31 cellular contexts compared by ENCODE assay signal in genomic region chr11:114684636-114685035, GRCh38. TPM values are rescaled to one million over a fixed set of nuclear protein-coding genes. Genes with fewer than 3 reads are reported as not detected.
"Had no signal": no experiment of that assay in that cellular context is flagged by ENCODE, and none has a peak within 500 bp of the region (broad histone marks: within the 10 kb centered on the region; RNA-seq: fewer than 3 reads in every experiment).

No MANE protein-coding gene starts in this region.

- H3K27ac ChIP-seq: adrenal gland, body of pancreas, breast epithelium, Peyer's patch, SJSA1 had no signal

- H3K9me3 ChIP-seq: adrenal gland, body of pancreas, Peyer's patch, SJSA1 had no signal

- FAIRE-seq: astrocyte, K562, TTC549 had no signal

- H3K9me2 ChIP-seq: SK-N-SH had no signal

- H3K27me3 ChIP-seq: adrenal gland, body of pancreas, breast epithelium, Peyer's patch, SJSA1 had no signal

- ATAC-seq: activated naive CD4-positive, alpha-beta T cell treated with anti-CD3 and anti-CD28 coated beads, Interleukin-2, amount 50 U/mL, for 72 hours; activated T-cell treated with anti-CD3 and anti-CD28 coated beads, Interleukin-2, amount 50 U/mL, for 4 hours; body of pancreas; K562; PC-3 had no signal

- H3K9ac ChIP-seq: SK-N-SH had no signal

- H3K36me3 ChIP-seq: adrenal gland, breast epithelium, Peyer's patch, SJSA1 had no signal

- H3K4me2 ChIP-seq: SK-N-SH had no signal

- H3K4me3 ChIP-seq: adrenal gland, body of pancreas, breast epithelium, K562, Peyer's patch, SJSA1 had no signal

- DNase-seq: activated CD4-positive, alpha-beta memory T cell treated with anti-CD3 and anti-CD28 coated beads for 36 hours; activated CD4-positive, alpha-beta T cell treated with anti-CD3 and anti-CD28 coated beads for 4 hours; activated CD4-positive, alpha-beta T cell treated with anti-CD3 and anti-CD28 coated beads, Interleukin-2, amount 50 U/mL, for 1 hour; activated CD8-positive, alpha-beta memory T cell treated with anti-CD3 and anti-CD28 coated beads, Interleukin-2, amount 50 U/mL, for 4 hours; activated gamma-delta T cell treated with Interleukin-2 at 50 U/mL for 16 hours; activated naive CD4-positive, alpha-beta T cell treated with anti-CD3 and anti-CD28 coated beads for 36 hours; activated T-cell treated with anti-CD3 and anti-CD28 coated beads for 4 hours; activated T-cell treated with anti-CD3 and anti-CD28 coated beads, Interleukin-2, amount 50 U/mL, for 4 hours; adrenal gland; body of pancreas; caudate nucleus; MM.1S; MV-4-11; NCI-H1092; NCI-H146; NCI-H2029; NCI-H345; NCI-H524 treated with DMSO at 0.1 percent for 48 hours; PC-3; Peyer's patch; RPMI8226; SHP77 treated with DMSO at 0.1 percent for 48 hours; SK-N-SH had no signal

- H3K4me1 ChIP-seq: adrenal gland, body of pancreas, breast epithelium, Peyer's patch, SJSA1 had no signal

RNA-seq across cellular contexts. Expression of gene NXPE2, which starts 6.3 kb away (rescaled TPM):
- total RNA-seq: activated CD4-positive, alpha-beta memory T cell treated with anti-CD3 and anti-CD28 coated beads for 36 hours; activated naive CD4-positive, alpha-beta T cell treated with anti-CD3 and anti-CD28 coated beads for 36 hours; activated naive CD4-positive, alpha-beta T cell treated with anti-CD3 and anti-CD28 coated beads, Interleukin-2, amount 50 U/mL, for 72 hours; activated T-cell treated with anti-CD3 and anti-CD28 coated beads, Interleukin-2, amount 50 U/mL, for 4 hours; activated T-helper 1 cell treated with anti-CD3 and anti-CD28 coated beads, Interleukin-12 subunit alpha, Interleukin-12 subunit beta, Interleukin-2, Interleukin-4 antibody, amounts not matched to agents 30 ng/mL and 10 ng/mL and 1 ng/mL, durations not matched to agents 14 hours and 24 hours and 36 hours; body of pancreas; K562; NCI-H460; PC-3 had no signal
- polyA plus RNA-seq: adrenal gland, K562, SK-N-SH had no signal
